10 cellular contexts compared by ENCODE assay signal in the genomic region with DNA sequence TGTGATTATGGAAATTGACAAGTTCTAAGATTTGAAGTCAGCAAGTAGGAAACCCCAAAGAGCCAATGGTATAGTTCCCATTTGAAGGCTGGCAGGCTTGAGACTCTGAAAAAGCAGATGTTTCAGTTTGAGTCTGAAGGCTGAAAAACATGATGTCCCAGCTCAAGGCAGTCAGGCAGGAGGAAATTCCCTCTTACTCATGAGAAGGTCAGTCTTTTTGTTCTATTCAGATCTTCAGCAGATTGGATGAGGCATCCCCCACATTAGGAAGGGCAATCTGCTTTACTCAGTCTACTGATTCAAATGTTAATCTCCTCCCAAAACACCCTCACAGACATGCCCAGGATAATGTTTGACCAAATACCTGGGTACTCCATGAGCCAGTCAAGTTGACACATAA.
DNase-seq lines count a peak whose midpoint lies in the region; ATAC-seq and TF ChIP-seq lines count a peak whose summit lies in the region.
"Had no signal": no experiment of that assay in that cellular context is flagged by ENCODE, and none has a peak within 500 bp of the region (broad histone marks: within the 10 kb centered on the region; RNA-seq: fewer than 3 reads in every experiment).

No MANE protein-coding gene starts in this region.

- peak; percentile 88 for ATAC-seq in GM19397 (IDR thresholded peaks at IDR 0.05; ENCODE audit: unreplicated experiment)
- ATAC-seq in HG03060 (IDR thresholded peaks at IDR 0.05; ENCODE audit: low read depth, unreplicated experiment), result peak; percentile 73
- ATAC-seq: natural killer cell had no signal

- TF ChIP-seq CTCF in GM13977 (IDR thresholded peaks at IDR 0.05; ENCODE audit: extremely low read depth, insufficient read depth, missing control alignments) (no peak), tibial nerve (IDR thresholded peaks at IDR 0.05) (no peak)

- TF ChIP-seq EP300 in tibial nerve (IDR thresholded peaks at IDR 0.05), result no peak

- DNase-seq in GM13977 (ENCODE audit: low spot score), result peak; percentile 19
- DNase-seq in adipocyte (ENCODE audit: low read depth), result peak; percentile 47
- no peak for DNase-seq in iPS-NIHi7 (ENCODE audit: extremely low spot score)
- DNase-seq in cerebellar cortex (ENCODE audit: low spot score), result no peak
- no peak for DNase-seq in NOMO-1 treated with DMSO at 0.1 percent for 48 hours (lab: John Stamatoyannopoulos, UW; ENCODE audit: unreplicated experiment)
- no peak for DNase-seq in tibial nerve (ENCODE audit: low spot score in 2 of 2)
- DNase-seq: natural killer cell, OCI-M1 had no signal

- H3K4me3 ChIP-seq in adipocyte (ENCODE audit: low read length), result no peak overlapping the region
- H3K4me3 ChIP-seq in tibial nerve, result no peak overlapping the region

- H3K9ac ChIP-seq in adipocyte (ENCODE audit: low read length), result no peak overlapping the region

- H3K9me3 ChIP-seq in adipocyte (ENCODE audit: control insufficient read depth, low read length) (no peaks in the 10 kb centered on the region), tibial nerve (no peaks in the 10 kb centered on the region)

- in situ Hi-C loops in GM13977 (cut with MboI; ENCODE audit: low pct_unique_long_range_greater_than_20kb, low sequenced_read_pairs, unreplicated experiment), result no loop called here

- no peak overlapping the region for H3K27ac ChIP-seq in tibial nerve

- no peaks in the 10 kb centered on the region for H3K36me3 ChIP-seq in adipocyte (ENCODE audit: control insufficient read depth, insufficient read depth, low read length, severe bottlenecking)
- H3K36me3 ChIP-seq in tibial nerve, result no peaks in the 10 kb centered on the region

- TF ChIP-seq POLR2A in tibial nerve (IDR thresholded peaks at IDR 0.05), result no peak

- H3K27me3 ChIP-seq in adipocyte (replicated peaks; ENCODE audit: control insufficient read depth, insufficient read depth, low read length) (no peaks in the 10 kb centered on the region), tibial nerve (no peaks in the 10 kb centered on the region)

- peaks cover 4% of the 10 kb centered on the region for H3K4me1 ChIP-seq in adipocyte (ENCODE audit: control insufficient read depth, insufficient read depth, low read length)
- H3K4me1 ChIP-seq in tibial nerve, result no peaks in the 10 kb centered on the region

Comparison
In these comparisons a context has a peak if more than half of its experiments do, and no peak if none do; other contexts are left out.
1. DNase-seq: peak in GM13977 (single experiment) and adipocyte (single experiment); none in iPS-NIHi7 (single experiment), cerebellar cortex (single experiment), NOMO-1 treated with DMSO at 0.1 percent for 48 hours (single experiment) and tibial nerve (0 of 2).